ENCODE assay signal across 28 cellular contexts in the genomic region with DNA sequence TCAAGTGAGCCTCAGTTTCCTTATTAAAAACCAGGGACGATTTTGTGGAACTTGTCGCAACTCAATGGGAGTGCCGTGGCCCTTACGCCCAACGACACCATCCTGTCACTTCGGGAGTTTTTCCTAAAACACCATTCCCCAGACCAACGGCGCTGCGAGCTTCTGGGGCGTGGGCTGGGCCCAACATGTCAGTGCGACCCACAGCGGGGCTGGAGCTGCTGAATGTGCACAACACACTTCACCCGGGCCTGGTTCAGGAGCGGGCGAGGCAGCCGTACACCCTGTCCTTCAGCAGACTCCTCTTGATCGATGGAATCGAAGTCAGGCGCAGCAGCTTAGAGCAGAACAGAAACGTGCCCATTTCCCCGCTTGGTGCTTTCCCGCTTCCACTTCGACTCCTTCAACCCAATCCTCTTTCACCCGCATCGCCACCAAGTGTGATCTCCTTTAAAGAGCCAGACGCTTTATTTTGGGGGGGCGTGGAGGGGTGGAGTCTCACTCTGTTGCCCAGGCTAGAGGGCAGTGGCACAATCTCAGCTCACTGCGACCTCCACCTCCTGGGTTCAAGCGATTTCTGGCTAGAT. TPM values are rescaled to one million over a fixed set of nuclear protein-coding genes. Genes with fewer than 3 reads are reported as not detected.
"Had no signal": no experiment of that assay in that cellular context is flagged by ENCODE, and none has a peak within 500 bp of the region (broad histone marks: within the 10 kb centered on the region; RNA-seq: fewer than 3 reads in every experiment).

No MANE protein-coding gene starts in this region.

- DNase-seq: IMR-90, Karpas-422, KG1, MG63, NCI-H1092, NCI-H1105 treated with DMSO at 0.1 percent for 48 hours, NCI-H1417 treated with DMSO at 0.1 percent for 48 hours, NCI-H146, NCI-H1694 treated with DMSO at 0.1 percent for 48 hours, NCI-H1930, NCI-H2081, NCI-H2107, NCI-H2227 treated with DMSO at 0.1 percent for 48 hours, NCI-H446, NCI-H510A, NCI-H524 treated with DMSO at 0.1 percent for 48 hours, NCI-H69, NCI-H774, OCI-M1, PC-9, Peyer's patch, SHP77 treated with DMSO at 0.1 percent for 48 hours, SJCRH30, T-helper 1 cell had no signal

- H3K4me3 ChIP-seq: MG63, PC-9, Peyer's patch, SJCRH30 had no signal

- H3K27ac ChIP-seq: PC-9, Peyer's patch, SJCRH30 had no signal

- H3K4me1 ChIP-seq: Peyer's patch, SJCRH30 had no signal

- H3K9me3 ChIP-seq: MG63, Peyer's patch, SJCRH30 had no signal

- H3K27me3 ChIP-seq: MG63, Peyer's patch, SJCRH30 had no signal

- H3K36me3 ChIP-seq: MG63, Peyer's patch, SJCRH30 had no signal

- ATAC-seq: Right ventricle myocardium inferior, SK-N-SH treated with all-trans-retinoic acid at 6 μM for 48 hours had no signal

- H2AFZ ChIP-seq: PC-9 had no signal

- H3K4me2 ChIP-seq: PC-9 had no signal

RNA-seq across cellular contexts. Expression of a gene that starts 53.8 kb away (rescaled TPM):
- total RNA-seq: HT-29, IMR-90, Peyer's patch, Right ventricle myocardium inferior, RPMI7951, SJCRH30 had no signal
- polyA plus RNA-seq: IMR-90 had no signal
